Comparison of ENCODE assay signal across 1 cellular context in genomic region chr1:110084226-110085078, GRCh38.
TF ChIP-seq lines count a peak whose summit lies in the region.

No MANE protein-coding gene starts in this region.

TF ChIP-seq in H1, 55 proteins besides CTCF, POLR2A, EP300 and RAD21:
- no peak for TF ChIP-seq CEBPB (IDR thresholded peaks at IDR 0.05; ENCODE audit: low read depth, low read length)
- TF ChIP-seq NRF1 (IDR thresholded peaks at IDR 0.05; ENCODE audit: low read depth, low read length) = no peak
- peak; percentile 67 for TF ChIP-seq KDM4A (IDR thresholded peaks at IDR 0.05; ENCODE audit: low read depth, low read length, severe bottlenecking)
- no peak for TF ChIP-seq SP4 (IDR thresholded peaks at IDR 0.05; ENCODE audit: low read length)
- TF ChIP-seq CTBP2 (IDR thresholded peaks at IDR 0.05; ENCODE audit: borderline replicate concordance, insufficient read depth, insufficient read length, low read length) = peak; percentile 51
- TF ChIP-seq SIRT6 (IDR thresholded peaks at IDR 0.05; ENCODE audit: low read length) = no peak
- TF ChIP-seq EZH2 (IDR thresholded peaks at IDR 0.05; ENCODE audit: low read depth, low read length, severe bottlenecking) = peak; percentile 97
- no peak for TF ChIP-seq ATF3 (IDR thresholded peaks at IDR 0.05; ENCODE audit: insufficient read depth, low read depth, low read length)
- TF ChIP-seq POLR2AphosphoS5 (IDR thresholded peaks at IDR 0.05; ENCODE audit: low read depth, low read length) = no peak
- TF ChIP-seq MAX (IDR thresholded peaks at IDR 0.05) = no peak
- no peak for TF ChIP-seq CBX5 (IDR thresholded peaks at IDR 0.05; ENCODE audit: low read depth, low read length)
- TF ChIP-seq SAP30 (IDR thresholded peaks at IDR 0.05; ENCODE audit: insufficient read depth, insufficient replicate concordance, low read length) = no peak
- peak; percentile 86 for TF ChIP-seq RNF2 (IDR thresholded peaks at IDR 0.05; ENCODE audit: borderline replicate concordance, low read depth, low read length, missing control alignments, poor library complexity, severe bottlenecking)
- 0 out of 2 replicates have a peak, but pooled peaks have one; percentile 14 for TF ChIP-seq CBX8 (IDR thresholded peaks at IDR 0.05; ENCODE audit: borderline replicate concordance, low read depth, low read length)
- no peak for TF ChIP-seq BRCA1 (IDR thresholded peaks at IDR 0.05; ENCODE audit: low read depth, low read length)
- TF ChIP-seq TEAD4 (IDR thresholded peaks at IDR 0.05; ENCODE audit: low read depth, low read length) = 0 out of 2 replicates have a peak, but pooled peaks have one; percentile 33
- TF ChIP-seq, protein P1, sequence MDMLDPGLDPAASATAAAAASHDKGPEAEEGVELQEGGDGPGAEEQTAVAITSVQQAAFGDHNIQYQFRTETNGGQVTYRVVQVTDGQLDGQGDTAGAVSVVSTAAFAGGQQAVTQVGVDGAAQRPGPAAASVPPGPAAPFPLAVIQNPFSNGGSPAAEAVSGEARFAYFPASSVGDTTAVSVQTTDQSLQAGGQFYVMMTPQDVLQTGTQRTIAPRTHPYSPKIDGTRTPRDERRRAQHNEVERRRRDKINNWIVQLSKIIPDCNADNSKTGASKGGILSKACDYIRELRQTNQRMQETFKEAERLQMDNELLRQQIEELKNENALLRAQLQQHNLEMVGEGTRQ (IDR thresholded peaks at IDR 0.05; ENCODE audit: low read length) = no peak
- TF ChIP-seq TBP (IDR thresholded peaks at IDR 0.05; ENCODE audit: low read depth, low read length) = no peak
- TF ChIP-seq, protein P2, sequence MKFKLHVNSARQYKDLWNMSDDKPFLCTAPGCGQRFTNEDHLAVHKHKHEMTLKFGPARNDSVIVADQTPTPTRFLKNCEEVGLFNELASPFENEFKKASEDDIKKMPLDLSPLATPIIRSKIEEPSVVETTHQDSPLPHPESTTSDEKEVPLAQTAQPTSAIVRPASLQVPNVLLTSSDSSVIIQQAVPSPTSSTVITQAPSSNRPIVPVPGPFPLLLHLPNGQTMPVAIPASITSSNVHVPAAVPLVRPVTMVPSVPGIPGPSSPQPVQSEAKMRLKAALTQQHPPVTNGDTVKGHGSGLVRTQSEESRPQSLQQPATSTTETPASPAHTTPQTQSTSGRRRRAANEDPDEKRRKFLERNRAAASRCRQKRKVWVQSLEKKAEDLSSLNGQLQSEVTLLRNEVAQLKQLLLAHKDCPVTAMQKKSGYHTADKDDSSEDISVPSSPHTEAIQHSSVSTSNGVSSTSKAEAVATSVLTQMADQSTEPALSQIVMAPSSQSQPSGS (IDR thresholded peaks at IDR 0.05; ENCODE audit: low read length) = no peak
- TF ChIP-seq KDM5A (IDR thresholded peaks at IDR 0.05; ENCODE audit: low read length) = no peak
- TF ChIP-seq SRF (IDR thresholded peaks at IDR 0.05; ENCODE audit: low read depth, low read length) = no peak
- no peak for TF ChIP-seq RFX5 (IDR thresholded peaks at IDR 0.05; ENCODE audit: borderline replicate concordance, low read depth, low read length)
- no peak for TF ChIP-seq NANOG (IDR thresholded peaks at IDR 0.05; ENCODE audit: insufficient read depth, low read depth, low read length, poor library complexity, severe bottlenecking)
- no peak for TF ChIP-seq YY1 (IDR thresholded peaks at IDR 0.05; ENCODE audit: low read depth, low read length)
- TF ChIP-seq FOSL1 (IDR thresholded peaks at IDR 0.05; ENCODE audit: insufficient read depth, low read depth, low read length) = no peak
- TF ChIP-seq SP1 (IDR thresholded peaks at IDR 0.05; ENCODE audit: low read depth, low read length) = no peak
- no peak for TF ChIP-seq TCF12 (IDR thresholded peaks at IDR 0.05; ENCODE audit: low read depth, low read length)
- peak; percentile 96 for TF ChIP-seq SUZ12 (IDR thresholded peaks at IDR 0.05; ENCODE audit: low read length)
- TF ChIP-seq MAFK (IDR thresholded peaks at IDR 0.05; ENCODE audit: low read depth, low read length) = no peak
- TF ChIP-seq HDAC2 (IDR thresholded peaks at IDR 0.05; ENCODE audit: borderline replicate concordance in 1 of 2, low read depth in 2 of 2, low read length in 2 of 2) = no peak
